Comparison of ENCODE assay signal across 25 cellular contexts in genomic region chr4:73597594-73597993, GRCh38. TPM values are rescaled to one million over a fixed set of nuclear protein-coding genes. Genes with fewer than 3 reads are reported as not detected.
DNase-seq lines count a peak whose midpoint lies in the region; ATAC-seq, FAIRE-seq and TF ChIP-seq lines count a peak whose summit lies in the region.
"Had no signal": no experiment of that assay in that cellular context is flagged by ENCODE, and none has a peak within 500 bp of the region (broad histone marks: within the 10 kb centered on the region; RNA-seq: fewer than 3 reads in every experiment).

No MANE protein-coding gene starts in this region.

- no peak overlapping the region for H3K4me2 ChIP-seq in A549
- H3K4me2 ChIP-seq in OCI-LY7 (ENCODE audit: low read length): no peak overlapping the region
- H3K4me2 ChIP-seq in K562 (ENCODE audit: insufficient read depth, low read length): no peak overlapping the region
- no peak overlapping the region for H3K4me2 ChIP-seq in smooth muscle cell
- H3K4me2 ChIP-seq: GM23338 had no signal

- TF ChIP-seq EP300 in A549 (IDR thresholded peaks at IDR 0.05): no peak
- TF ChIP-seq EP300 in K562 (IDR thresholded peaks at IDR 0.05; ENCODE audit: low read length): no peak

- POLR2A ChIA-PET in A549 (lab: Yijun Ruan, JAX) (interaction anchor here (0.6 kb wide), 1 partner anchor 339 kb away, joined by 4 read pairs; the partner anchor contains the start of gene ANKRD17), OCI-LY7 (lab: Charles Lee) (interaction anchor here (0.6 to 1.8 kb wide), 4 partner anchors 9 to 57 kb away, joined by 3 to 5 read pairs (median 3); no protein-coding TSS in a partner anchor), K562 (lab: Yijun Ruan, JAX) (no interaction called here)

- H3K36me3 Mint-ChIP-seq in activated naive CD4-positive, alpha-beta T cell treated with anti-CD3 and anti-CD28 coated beads, Interleukin-2, amount 50 U/mL, for 72 hours: no peaks in the 10 kb centered on the region
- H3K36me3 Mint-ChIP-seq: CD4-positive, CD25-positive, alpha-beta regulatory T cell; CD8-positive, alpha-beta memory T cell had no signal

- no peak overlapping the region for H3K27ac Mint-ChIP-seq in activated naive CD4-positive, alpha-beta T cell treated with anti-CD3 and anti-CD28 coated beads, Interleukin-2, amount 50 U/mL, for 72 hours
- H3K27ac Mint-ChIP-seq: CD4-positive, CD25-positive, alpha-beta regulatory T cell; CD8-positive, alpha-beta memory T cell; GM23338 had no signal

- no peak for FAIRE-seq in A549 (lab: Jason Lieb, UNC)
- FAIRE-seq in GM18507 (lab: Jason Lieb, UNC): peak; percentile 55
- FAIRE-seq in K562 (lab: Jason Lieb, UNC): no peak
- FAIRE-seq: G401.6, GM12892, HepG2 had no signal

- BruUV-seq in OCI-LY7 (replicated peaks; lab: Mats Ljungman, UMichigan) (no TSS peak), K562 (replicated peaks; lab: Mats Ljungman, UMichigan) (no TSS peak)

- H3K9me3 Mint-ChIP-seq in activated naive CD4-positive, alpha-beta T cell treated with anti-CD3 and anti-CD28 coated beads, Interleukin-2, amount 50 U/mL, for 72 hours: no peaks in the 10 kb centered on the region
- H3K9me3 Mint-ChIP-seq: IgD-negative memory B cell had no signal

- ATAC-seq in A549 (no peak), K562 (no peak)
- no peak for ATAC-seq in activated naive CD4-positive, alpha-beta T cell treated with anti-CD3 and anti-CD28 coated beads, Interleukin-2, amount 50 U/mL, for 72 hours
- ATAC-seq: GM23338, HCT116, HepG2 had no signal

- no peaks in the 10 kb centered on the region for H3K9me2 ChIP-seq in OCI-LY7 (ENCODE audit: insufficient read depth, low read length)

- TF ChIP-seq POLR2A in A549 (IDR thresholded peaks at IDR 0.05; ENCODE audit: low read length) (no peak), K562 (conservative IDR thresholded peaks at IDR 0.05) (no peak)

- no peak overlapping the region for H2AFZ ChIP-seq in OCI-LY7 (ENCODE audit: low read length)
- H2AFZ ChIP-seq in K562 (ENCODE audit: low read depth, low read length): no peak overlapping the region
- no peak overlapping the region for H2AFZ ChIP-seq in smooth muscle cell (ENCODE audit: low read depth)
- H2AFZ ChIP-seq: GM23338 had no signal

- peak overlapping the region; percentile 75 to 93 for H3K27ac ChIP-seq in A549
- peak overlapping the region; percentile 61 for H3K27ac ChIP-seq in OCI-LY7 (ENCODE audit: low read depth, low read length, poor library complexity, severe bottlenecking)
- H3K27ac ChIP-seq in K562 (ENCODE audit: extremely low read depth, low read depth, low read length): no peak overlapping the region
- H3K27ac ChIP-seq in smooth muscle cell (ENCODE audit: low read depth): no peak overlapping the region

- H3F3A ChIP-seq in smooth muscle cell (ENCODE audit: low read depth): no peaks in the 10 kb centered on the region

- no peak overlapping the region for H3K4me3 ChIP-seq in A549
- no peak overlapping the region for H3K4me3 ChIP-seq in OCI-LY7 (ENCODE audit: low read depth, low read length, poor library complexity, severe bottlenecking)
- no peak overlapping the region for H3K4me3 ChIP-seq in K562
- no peak overlapping the region for H3K4me3 ChIP-seq in smooth muscle cell
- H3K4me3 ChIP-seq: GM23338 had no signal

- no peak overlapping the region for H3K9ac ChIP-seq in K562 (ENCODE audit: insufficient read depth in 1 of 2, low read depth in 2 of 2, low read length in 2 of 2)
- H3K9ac ChIP-seq in smooth muscle cell (ENCODE audit: low read depth): no peak overlapping the region

- in situ Hi-C loops in K562 (cut with MboI): no loop called here
- in situ Hi-C loops in ACHN (cut with HindIII; ENCODE audit: low pct_ligation_motif_present, low pct_unique_long_range_greater_than_20kb, low sequenced_read_pairs): no loop called here

- H4K20me1 ChIP-seq in OCI-LY7 (ENCODE audit: insufficient read depth, low read length): no peaks in the 10 kb centered on the region
- no peaks in the 10 kb centered on the region for H4K20me1 ChIP-seq in K562 (replicated peaks; ENCODE audit: control insufficient read depth, insufficient read depth, low read length)
- H4K20me1 ChIP-seq in smooth muscle cell (ENCODE audit: low read depth): no peaks in the 10 kb centered on the region

- CTCF ChIA-PET in A549 (lab: Yijun Ruan, JAX): interaction anchor here (1.2 kb wide), 1 partner anchor 56 kb away, joined by 5 read pairs; no protein-coding TSS in a partner anchor
- CTCF ChIA-PET in OCI-LY7 (lab: Charles Lee; ENCODE audit: unreplicated experiment): no interaction called here
- CTCF ChIA-PET in K562 (lab: Yijun Ruan, JAX; ENCODE audit: low intra/inter-chr PET ratio): no interaction called here

- intact Hi-C loops in OCI-LY7 (cut with micrococcal nuclease; ENCODE audit: unreplicated experiment) (no loop called here), K562 (cut with micrococcal nuclease) (no loop called here)

- H3K27me3 ChIP-seq in K562 (ENCODE audit: control insufficient read depth in 2 of 2, insufficient read depth in 2 of 2, low read length in 2 of 2): no peaks in the 10 kb centered on the region
- no peaks in the 10 kb centered on the region for H3K27me3 ChIP-seq in smooth muscle cell (ENCODE audit: low read depth)
- H3K27me3 ChIP-seq: BE2C had no signal

- H3K36me3 ChIP-seq in OCI-LY7 (ENCODE audit: insufficient read depth, low read length): peaks cover 99% of the 10 kb centered on the region
- no peaks in the 10 kb centered on the region for H3K36me3 ChIP-seq in K562 (ENCODE audit: control insufficient read depth, insufficient read depth, low read length)
- H3K36me3 ChIP-seq in smooth muscle cell (ENCODE audit: low read depth): no peaks in the 10 kb centered on the region
- H3K36me3 ChIP-seq: BE2C had no signal

- TF ChIP-seq CTCF in A549 (IDR thresholded peaks at IDR 0.05) (no peak), OCI-LY7 (conservative IDR thresholded peaks at IDR 0.05; ENCODE audit: low read length) (no peak), K562 (IDR thresholded peaks at IDR 0.05 in 2 of 3, conservative IDR thresholded peaks at IDR 0.05 in 1 of 3; ENCODE audit: insufficient read depth in 2 of 3, low read depth in 1 of 3, low read length in 3 of 3) (no peak), smooth muscle cell (IDR thresholded peaks at IDR 0.05; ENCODE audit: borderline replicate concordance, insufficient read depth, poor library complexity, severe bottlenecking) (no peak)

- no peaks in the 10 kb centered on the region for H3K9me1 ChIP-seq in K562 (ENCODE audit: control insufficient read depth, insufficient read depth, low read length)

- no peaks in the 10 kb centered on the region for H3K9me3 ChIP-seq in A549
- peaks cover 11% of the 10 kb centered on the region for H3K9me3 ChIP-seq in OCI-LY7 (ENCODE audit: low read length)
- no peaks in the 10 kb centered on the region for H3K9me3 ChIP-seq in K562 (replicated peaks; ENCODE audit: control insufficient read depth, insufficient read depth, low read depth, low read length)
- H3K9me3 ChIP-seq in smooth muscle cell (replicated peaks; ENCODE audit: low read depth): no peaks in the 10 kb centered on the region
- H3K9me3 ChIP-seq: BE2C had no signal

- H3K79me2 ChIP-seq in OCI-LY7 (ENCODE audit: insufficient read depth, low read depth, low read length): peaks cover 100% of the 10 kb centered on the region
- no peaks in the 10 kb centered on the region for H3K79me2 ChIP-seq in K562 (ENCODE audit: control insufficient read depth, insufficient read depth, low read length)
- no peaks in the 10 kb centered on the region for H3K79me2 ChIP-seq in smooth muscle cell (ENCODE audit: low read depth)

- H3K4me1 ChIP-seq in A549: peaks cover 65% of the 10 kb centered on the region
- H3K4me1 ChIP-seq in OCI-LY7 (ENCODE audit: insufficient read depth, low read length, poor library complexity, severe bottlenecking): peaks cover 95% of the 10 kb centered on the region
- H3K4me1 ChIP-seq in K562 (replicated peaks in 1 of 2; ENCODE audit: control insufficient read depth in 2 of 2, insufficient read depth in 2 of 2, low read length in 2 of 2): peaks cover 0 to 10% of the 10 kb centered on the region in 2 experiments; a peak in 3 of 5 replicates
- H3K4me1 ChIP-seq in smooth muscle cell (ENCODE audit: low read depth): no peaks in the 10 kb centered on the region
- H3K4me1 ChIP-seq: BE2C had no signal

- TF ChIP-seq RAD21 in A549 (conservative IDR thresholded peaks at IDR 0.05 in 1 of 2, IDR thresholded peaks at IDR 0.05 in 1 of 2): no peak
- TF ChIP-seq RAD21 in K562 (CRISPR knock-in tag; conservative IDR thresholded peaks at IDR 0.05 in 1 of 2, IDR thresholded peaks at IDR 0.05 in 1 of 2): no peak

- DNase-seq in A549 (ENCODE audit: low read depth in 1 of 2, low spot score in 1 of 2) (no peak), GM18507 (ENCODE audit: extremely low spot score, insufficient read length, low read depth) (no peak), OCI-LY7 (ENCODE audit: low spot score) (no peak), K562 (ENCODE audit: extremely low read depth in 1 of 4, low spot score in 3 of 4) (no peak), ACHN (no peak), smooth muscle cell (lab: John Stamatoyannopoulos, UW; ENCODE audit: unreplicated experiment) (no peak), SIG-M5 treated with dmso at 0.1 percent for 504 hours (lab: John Stamatoyannopoulos, UW; ENCODE audit: unreplicated experiment) (no peak)
- no peak for DNase-seq in activated naive CD4-positive, alpha-beta T cell treated with anti-CD3 and anti-CD28 coated beads, Interleukin-2, amount 50 U/mL, for 72 hours (ENCODE audit: low spot score in 2 of 2)
- DNase-seq: 8988T; BE2C; C1 segment of cervical spinal cord; CD4-positive, CD25-positive, alpha-beta regulatory T cell; CD8-positive, alpha-beta memory T cell; COR-L47; DMS 273 treated with DMSO at 0.1 percent for 48 hours; DMS53; DND-41; H7; KG1 had no signal

RNA-seq across cellular contexts. Expression of gene RASSF6, which starts 22.6 kb away (rescaled TPM):
- polyA plus RNA-seq in A549 (2011; rRNA removed) (4.4 and 5.9 TPM in 2 replicates), A549 (2017; fragmentation: RNase III; extraction: RNeasy Plus Mini Kit Qiagen cat#74134 plus additional on column Dnase treatment) (1.6 to 1.8 TPM (median 1.8 TPM) in 3 replicates), K562 (2011; rRNA removed) (0.07 and 0.08 TPM in 2 replicates), K562 (2014; fragmentation: Illumina TruSeq; extraction: Trizol) (0.07 and 0.10 TPM in 2 replicates), K562 (2014; fragmentation: Nextera tagmentation; extraction: Ambion mirVana) (under 1 TPM in 1 of 2 experiments, not detected in 1; 0.04 TPM), K562 (2014; rRNA removed) (0.07 and 0.08 TPM in 2 replicates), smooth muscle cell (0.28 TPM in 1 of 2 replicates, not detected in the other)
- polyA plus RNA-seq in A549 (2012; cell fraction: cytosol; rRNA removed): 0.33 and 0.43 TPM in 2 replicates
- polyA plus RNA-seq in A549 (2012; cell fraction: nucleus; rRNA removed): 0.28 and 0.32 TPM in 2 replicates
- 3.3 and 4.0 TPM in 2 replicates for polyA minus RNA-seq in A549 (2011; rRNA and poly(A)+ RNA removed)
- 32.5 and 48.3 TPM in 2 replicates for total RNA-seq in OCI-LY7 (2014; rRNA removed; shearing (Covaris generic))
- total RNA-seq in OCI-LY7 (2022) (62.2 and 86.6 TPM in 2 replicates), K562 (2014; rRNA removed) (under 0.01 and 0.04 TPM in 2 replicates), K562 (2014; rRNA removed; fragmentation: Illumina TruSeq; extraction: Trizol) (0.04 and 0.16 TPM in 2 replicates), K562 (2015; rRNA removed; fragmentation: Illumina TruSeq; extraction: Trizol) (0.08 and 0.25 TPM in 2 replicates), K562 (2021) (0.02 and 0.11 TPM in 2 replicates), smooth muscle cell (0.09 TPM in 1 of 2 replicates, not detected in the other)
- total RNA-seq in K562 (2011; cell fraction: chromatin; rRNA removed; ENCODE audit: low replicate concordance): 0.25 TPM in 1 of 2 replicates, not detected in the other
- not detected in 2 replicates for total RNA-seq in K562 (2011; cell fraction: nucleolus; rRNA removed)
- total RNA-seq in K562 (2011; cell fraction: nucleoplasm; rRNA removed): not detected in 2 replicates
- polyA plus RNA-seq in K562 (2011; cell fraction: cytosol; rRNA removed): under 0.01 and 0.01 TPM in 2 replicates
- polyA plus RNA-seq in K562 (2011; cell fraction: nucleus; rRNA removed): 0.01 TPM in 1 of 2 replicates, not detected in the other
- 0.10 and 0.40 TPM in 2 replicates for polyA plus RNA-seq in K562 (2012)
- polyA minus RNA-seq in K562 (2011; rRNA and poly(A)+ RNA removed): 0.07 TPM in 1 of 2 replicates, not detected in the other
- polyA minus RNA-seq in K562 (2011; cell fraction: cytosol; rRNA and poly(A)+ RNA removed): not detected in 2 replicates
- 0.11 and 0.13 TPM in 2 replicates for polyA minus RNA-seq in K562 (2011; cell fraction: nucleus; rRNA and poly(A)+ RNA removed)
- not detected for total RNA-seq in activated naive CD4-positive, alpha-beta T cell treated with anti-CD3 and anti-CD28 coated beads, Interleukin-2, amount 50 U/mL, for 72 hours
- total RNA-seq: CD4-positive, CD25-positive, alpha-beta regulatory T cell; CD8-positive, alpha-beta memory T cell had no signal
- polyA plus RNA-seq: CD8-positive, alpha-beta memory T cell had no signal

Comparison
In these comparisons a context has a peak if more than half of its experiments do, and no peak if none do; other contexts are left out.
1. H3K27ac ChIP-seq: peak in A549 (2 of 2) and OCI-LY7 (single experiment); none in K562 (single experiment) and smooth muscle cell (single experiment).
2. RNA of gene RASSF6, which starts 22.6 kb away (total RNA-seq): 32.5 to 86.6 TPM in OCI-LY7; 0.09 TPM in smooth muscle cell, under 0.01 to 0.25 TPM in K562 and not detected in activated naive CD4-positive, alpha-beta T cell treated with anti-CD3 and anti-CD28 coated beads, Interleukin-2, amount 50 U/mL, for 72 hours; every median in the first group is over 10 times any median in the second.
3. Of the 35 proteins assayed by ChIP-seq in both K562 and A549: peak only in K562: none; only in A549: HDAC2 and KDM1A; in both: none; in neither: 33.